In the genomic region with DNA sequence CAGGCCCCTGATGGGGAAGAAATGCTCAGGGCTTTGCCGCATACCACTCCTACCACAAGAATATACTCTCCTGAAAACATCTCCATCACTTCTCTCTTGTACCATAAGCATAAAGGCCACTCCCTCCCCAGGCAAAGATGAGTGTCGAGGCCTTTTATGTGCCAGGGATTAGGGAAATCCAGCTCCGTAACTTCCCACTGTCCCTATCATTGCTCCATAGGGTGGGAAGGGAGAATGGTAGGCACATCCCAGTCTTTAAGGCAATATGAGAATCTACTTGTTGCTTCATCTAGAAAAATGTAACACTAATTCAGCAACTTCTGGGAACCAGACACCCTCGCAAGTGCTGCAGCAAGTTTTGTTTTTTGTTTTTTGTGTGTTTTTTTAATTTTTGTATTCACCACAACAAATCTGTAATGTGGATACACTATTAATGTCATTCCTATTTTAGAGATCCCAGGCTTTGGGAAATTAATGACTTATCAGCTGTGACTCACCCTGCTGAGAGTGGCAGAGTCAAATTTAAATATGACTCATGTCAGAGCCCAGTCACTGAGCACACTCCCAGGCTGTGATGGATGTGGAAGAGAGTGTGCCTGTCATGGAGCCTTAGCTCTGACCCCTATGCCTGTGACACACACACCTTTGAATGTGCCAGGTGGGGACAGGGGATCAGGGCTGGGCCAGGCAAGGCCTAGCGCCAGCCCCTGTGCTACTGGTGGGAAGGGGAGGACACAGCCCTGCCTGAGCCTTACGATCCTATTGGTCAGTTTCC, we compare ENCODE assay signal across 8 cellular contexts. TPM values are rescaled to one million over a fixed set of nuclear protein-coding genes. Genes with fewer than 3 reads are reported as not detected.
DNase-seq lines count a peak whose midpoint lies in the region; ATAC-seq, FAIRE-seq and TF ChIP-seq lines count a peak whose summit lies in the region.

No MANE protein-coding gene starts in this region.

- intact Hi-C loops in aorta (cut with DNase I) = loop anchor here in 1 of 2 donors (2.0 kb wide), 1 partner anchor 23 kb away; a partner anchor contains a TSS

- H3K27me3 ChIP-seq in aorta (ENCODE audit: control insufficient read depth in 1 of 2, insufficient read depth in 2 of 2, low read length in 1 of 2) = no peaks in the 10 kb centered on the region

- TF ChIP-seq CTCF in D721Med (IDR thresholded peaks at IDR 0.05; ENCODE audit: insufficient read depth, missing control alignments) = no peak

- peak; percentile 42 for DNase-seq in stimulated activated CD4-positive, alpha-beta T cell treated with anti-CD3 and anti-CD28 coated beads, Interleukin-1b, Interleukin-23, amount 100 ng/mL, for 48 hours
- no peak for DNase-seq in stimulated activated CD4-positive, alpha-beta T cell treated with anti-CD3 and anti-CD28 coated beads, Interleukin-12 subunit alpha, Interleukin-12 subunit beta, amount 100 ng/mL, for 4 hours
- DNase-seq in amniotic epithelial cell (ENCODE audit: low read depth) (peak; percentile 84), kidney tubule cell (ENCODE audit: low spot score) (peak; percentile 92), aorta (peak in 1 of 2 donors; percentile 65), D721Med (ENCODE audit: insufficient read length, low spot score) (no peak)
- DNase-seq in activated CD4-positive, CD25-positive, alpha-beta regulatory T cell (lab: John Stamatoyannopoulos, UW) = no peak

- no peak for FAIRE-seq in D721Med (lab: Jason Lieb, UNC)

- H3K27ac ChIP-seq in aorta (ENCODE audit: low read depth in 1 of 2, low read length in 2 of 2) = peak overlapping the region in 1 of 2 donors; percentile 82

- ATAC-seq in HG03460 (IDR thresholded peaks at IDR 0.05; ENCODE audit: unreplicated experiment) = peak; percentile 54
- peak; percentile 90 for ATAC-seq in aorta (ENCODE audit: low FRiP score)

- peaks cover 5 to 18% of the 10 kb centered on the region in 2 donors for H3K4me1 ChIP-seq in aorta (ENCODE audit: control insufficient read depth in 1 of 2, insufficient read depth in 2 of 2, low read length in 2 of 2)

- 57 to 64% methylated on average over 6 of the region's 6 CpGs for WGBS in aorta, 2 donors

- H3K4me3 ChIP-seq in aorta (ENCODE audit: low read length in 2 of 2) = no peak overlapping the region

- H3K9me3 ChIP-seq in aorta (ENCODE audit: control insufficient read depth, low read length) = no peaks in the 10 kb centered on the region

- H3K36me3 ChIP-seq in aorta (ENCODE audit: control insufficient read depth in 1 of 2, insufficient read depth in 2 of 2, low read length in 1 of 2) = no peaks in the 10 kb centered on the region

RNA-seq across cellular contexts. Expression of a gene that starts 23.4 kb away (rescaled TPM):
- 10 to 100 TPM; 25.5 to 29.3 TPM for total RNA-seq in aorta
- 1 to 10 TPM; 7.0 to 8.1 TPM for polyA plus RNA-seq in aorta

Comparison
In these comparisons a context has a peak if more than half of its experiments do, and no peak if none do; other contexts are left out.
1. DNase-seq: peak in stimulated activated CD4-positive, alpha-beta T cell treated with anti-CD3 and anti-CD28 coated beads, Interleukin-1b, Interleukin-23, amount 100 ng/mL, for 48 hours (single experiment), amniotic epithelial cell (single experiment) and kidney tubule cell (single experiment); none in stimulated activated CD4-positive, alpha-beta T cell treated with anti-CD3 and anti-CD28 coated beads, Interleukin-12 subunit alpha, Interleukin-12 subunit beta, amount 100 ng/mL, for 4 hours (single experiment), D721Med (single experiment) and activated CD4-positive, CD25-positive, alpha-beta regulatory T cell (0 of 4).